In genomic region chr2:171319164-171319810, GRCh38 we compare ENCODE assay signal across 9 cellular contexts.
DNase-seq lines count a peak whose midpoint lies in the region; ATAC-seq, FAIRE-seq and TF ChIP-seq lines count a peak whose summit lies in the region.
"Had no signal": no experiment of that assay in that cellular context is flagged by ENCODE, and none has a peak within 500 bp of the region (broad histone marks: within the 10 kb centered on the region; RNA-seq: fewer than 3 reads in every experiment).

No MANE protein-coding gene starts in this region.

- TF ChIP-seq CTCF in DOHH2 (IDR thresholded peaks at IDR 0.05; ENCODE audit: low read depth, low read length, poor library complexity, severe bottlenecking) (no peak), psoas muscle (IDR thresholded peaks at IDR 0.05) (no peak)

- H3K9me3 ChIP-seq in DOHH2 (ENCODE audit: control insufficient read depth, insufficient read depth, low read length) (no peaks in the 10 kb centered on the region), HUES6 (ENCODE audit: control insufficient read depth, insufficient read depth, low read depth, low read length) (no peaks in the 10 kb centered on the region), psoas muscle (no peaks in the 10 kb centered on the region)

- no peaks in the 10 kb centered on the region for H3K27me3 Mint-ChIP-seq in activated naive CD8-positive, alpha-beta T cell treated with anti-CD3 and anti-CD28 coated beads for 36 hours
- no peaks in the 10 kb centered on the region for H3K27me3 Mint-ChIP-seq in naive thymus-derived CD8-positive, alpha-beta T cell

- no peak for FAIRE-seq in RCC 7860 (lab: Jason Lieb, UNC)
- FAIRE-seq: islet of Langerhans had no signal

- peaks cover 2% of the 10 kb centered on the region for H3K9me3 Mint-ChIP-seq in activated naive CD8-positive, alpha-beta T cell treated with anti-CD3 and anti-CD28 coated beads for 36 hours
- H3K9me3 Mint-ChIP-seq in naive thymus-derived CD8-positive, alpha-beta T cell = no peaks in the 10 kb centered on the region

- intact Hi-C loops in psoas muscle (cut with DNase I) = no loop called here

- peak overlapping the region; percentile 84 for H3K4me2 ChIP-seq in DOHH2 (ENCODE audit: low read length)

- 72 to 76% (median 74%) methylated on average over 12 of the region's 12 CpGs for WGBS in psoas muscle, 3 donors

- H3K9ac ChIP-seq in HUES6 (ENCODE audit: low read length) = peak overlapping the region; percentile 91

- ATAC-seq in GM21381 (IDR thresholded peaks at IDR 0.05; ENCODE audit: unreplicated experiment) (peak; percentile 41), psoas muscle (no peak)
- ATAC-seq in naive thymus-derived CD8-positive, alpha-beta T cell = peak; percentile 47 to 58

- H3K4me3 Mint-ChIP-seq in activated naive CD8-positive, alpha-beta T cell treated with anti-CD3 and anti-CD28 coated beads for 36 hours = peak overlapping the region; percentile 60
- H3K4me3 Mint-ChIP-seq in naive thymus-derived CD8-positive, alpha-beta T cell = peak overlapping the region in 4 of 10 donors; percentile 9 to 62 (median 31)

- H3K4me3 ChIP-seq in DOHH2 (ENCODE audit: low read length) = peak overlapping the region; percentile 70
- H3K4me3 ChIP-seq in HUES6 (ENCODE audit: low read depth, low read length) = peak overlapping the region; percentile 33; the same call in 1 of the 2 replicates
- H3K4me3 ChIP-seq in psoas muscle = no peak overlapping the region

- no peaks in the 10 kb centered on the region for H3K79me2 ChIP-seq in DOHH2 (ENCODE audit: control insufficient read depth, low read length)

- DNase-seq in activated naive CD8-positive, alpha-beta T cell treated with anti-CD3 and anti-CD28 coated beads for 36 hours = peak; percentile 59
- DNase-seq in naive thymus-derived CD8-positive, alpha-beta T cell = peak in 2 of 10 donors; percentile 9 to 11
- DNase-seq in psoas muscle (no peak), RCC 7860 (ENCODE audit: low spot score) (no peak), HuH-7.5 (ENCODE audit: low spot score) (no peak)

- H3K27ac ChIP-seq in DOHH2 (ENCODE audit: low read depth, low read length) = peak overlapping the region; percentile 89
- H3K27ac ChIP-seq in HUES6 (ENCODE audit: low read depth, low read length) = peak overlapping the region; percentile 97
- H3K27ac ChIP-seq in psoas muscle = no peak overlapping the region

- POLR2A ChIA-PET in naive thymus-derived CD8-positive, alpha-beta T cell (lab: Charles Lee) = interaction anchor here (0.6 kb wide), 1 partner anchor 132 kb away, joined by 6 read pairs; no protein-coding TSS in a partner anchor

- peak overlapping the region; percentile 99 for H3K27ac Mint-ChIP-seq in activated naive CD8-positive, alpha-beta T cell treated with anti-CD3 and anti-CD28 coated beads for 36 hours
- peak overlapping the region in 4 of 10 donors; percentile 34 to 82 (median 65) for H3K27ac Mint-ChIP-seq in naive thymus-derived CD8-positive, alpha-beta T cell

- peaks cover 48% of the 10 kb centered on the region for H3F3A ChIP-seq in DOHH2 (ENCODE audit: control insufficient read depth, insufficient read depth)

- peaks cover 70% of the 10 kb centered on the region for H3K36me3 Mint-ChIP-seq in activated naive CD8-positive, alpha-beta T cell treated with anti-CD3 and anti-CD28 coated beads for 36 hours
- H3K36me3 Mint-ChIP-seq in naive thymus-derived CD8-positive, alpha-beta T cell = peaks cover 0 to 19% (median 15%) of the 10 kb centered on the region in 3 donors

- no peaks in the 10 kb centered on the region for H4K20me1 ChIP-seq in DOHH2 (ENCODE audit: control insufficient read depth, insufficient read depth, low read depth, low read length)

- H3K27me3 ChIP-seq in DOHH2 (ENCODE audit: control insufficient read depth, low read length) = no peaks in the 10 kb centered on the region
- no peaks in the 10 kb centered on the region for H3K27me3 ChIP-seq in HUES6 (ENCODE audit: control insufficient read depth, insufficient read depth, low read length)
- no peaks in the 10 kb centered on the region for H3K27me3 ChIP-seq in psoas muscle (ENCODE audit: insufficient read depth in 3 of 3, low read length in 2 of 3)

- no peaks in the 10 kb centered on the region for H3K9me2 ChIP-seq in DOHH2 (replicated peaks; ENCODE audit: control insufficient read depth, low read length)

- H3K4me1 ChIP-seq in DOHH2 (ENCODE audit: control insufficient read depth, low read length) (peaks cover 92% of the 10 kb centered on the region), HUES6 (ENCODE audit: control insufficient read depth, insufficient read depth, low read length) (peaks cover 72% of the 10 kb centered on the region), psoas muscle (peaks cover 10% of the 10 kb centered on the region)

- H3K4me1 Mint-ChIP-seq in activated naive CD8-positive, alpha-beta T cell treated with anti-CD3 and anti-CD28 coated beads for 36 hours = peaks cover 47% of the 10 kb centered on the region
- H3K4me1 Mint-ChIP-seq in naive thymus-derived CD8-positive, alpha-beta T cell = peaks cover 0 to 61% (median 11%) of the 10 kb centered on the region in 4 donors

- H3K36me3 ChIP-seq in DOHH2 (ENCODE audit: control insufficient read depth, low read length) = peaks cover 8% of the 10 kb centered on the region
- H3K36me3 ChIP-seq in HUES6 (ENCODE audit: control insufficient read depth, insufficient read depth, low read length) = 0 out of 2 replicates have a peak, but pooled peaks cover 5% of the 10 kb centered on the region
- H3K36me3 ChIP-seq in psoas muscle (ENCODE audit: insufficient read depth in 1 of 2, low read depth in 1 of 2) = peaks cover 0 to 10% of the 10 kb centered on the region in 2 donors

Comparison
In these comparisons a context has a peak if more than half of its experiments do, and no peak if none do; other contexts are left out.
1. ATAC-seq: peak in GM21381 (single experiment) and naive thymus-derived CD8-positive, alpha-beta T cell (2 of 2); none in psoas muscle (0 of 4).